ENCODE assay signal across 29 cellular contexts in the genomic region with DNA sequence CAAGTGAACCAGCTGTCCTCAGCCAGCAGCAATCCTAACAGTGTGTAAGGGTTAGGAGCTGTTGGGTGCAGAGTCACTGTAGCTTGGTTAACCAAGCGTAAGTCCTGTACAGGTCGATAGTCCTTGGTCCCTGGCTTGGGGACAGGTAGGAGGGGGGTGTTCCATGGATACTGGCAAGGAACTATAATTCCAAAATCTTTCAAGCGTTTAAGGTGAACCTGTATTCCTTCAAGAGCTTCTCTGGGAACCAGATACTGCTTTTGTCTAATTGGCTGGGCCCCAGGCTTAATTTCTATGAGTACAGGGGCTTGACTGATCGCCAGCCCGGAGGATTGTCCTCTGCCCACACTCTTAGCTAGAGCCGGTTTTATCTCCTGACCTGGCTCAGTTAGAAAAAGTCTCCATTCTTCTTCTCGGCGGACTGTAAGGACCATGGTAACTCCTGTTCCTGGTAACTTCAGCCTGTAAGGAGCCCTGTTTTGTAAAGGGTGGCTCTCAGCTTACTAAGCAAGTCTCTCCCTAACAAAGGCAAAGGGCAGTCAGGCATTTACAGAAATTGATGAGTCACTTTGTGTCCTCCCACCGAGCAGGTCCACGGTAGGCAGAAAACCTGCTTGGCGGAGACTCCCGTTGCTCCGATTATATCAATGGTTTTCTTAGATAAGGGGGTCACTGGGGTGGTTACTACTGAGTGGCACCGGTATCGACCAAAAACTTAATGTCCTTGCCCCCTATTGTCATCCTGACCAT. TPM values are rescaled to one million over a fixed set of nuclear protein-coding genes. Genes with fewer than 3 reads are reported as not detected.
"Had no signal": no experiment of that assay in that cellular context is flagged by ENCODE, and none has a peak within 500 bp of the region (broad histone marks: within the 10 kb centered on the region; RNA-seq: fewer than 3 reads in every experiment).

No MANE protein-coding gene starts in this region.

- H3K9me3 ChIP-seq: colonic mucosa, neutrophil, testis had no signal

- ATAC-seq: heart left ventricle; left colon; left ventricle myocardium superior; psoas muscle; sciatic nerve; stimulated activated naive B cell treated with anti-CD40 and anti-IgM and Interleukin-4, amounts not matched to agents 10 μg/mL and 1 μg/mL and 100 μg/mL, for 72 hours; stimulated activated naive CD8-positive, alpha-beta T cell treated with anti-CD3 and anti-CD28 coated beads, Interleukin-15, amount 100 ng/mL, for 72 hours had no signal

- H3K27ac ChIP-seq: colonic mucosa, heart left ventricle, neutrophil, psoas muscle, spleen, testis, transverse colon had no signal

- H3K4me3 Mint-ChIP-seq: naive B cell; nephron; stimulated activated naive B cell treated with anti-CD40 and anti-IgM and Interleukin-4, amounts not matched to agents 10 μg/mL and 1 μg/mL and 100 μg/mL, for 72 hours; stimulated activated naive CD8-positive, alpha-beta T cell treated with anti-CD3 and anti-CD28 coated beads, Interleukin-15, amount 100 ng/mL, for 72 hours had no signal

- H3K27ac Mint-ChIP-seq: naive B cell; nephron; stimulated activated naive B cell treated with anti-CD40 and anti-IgM and Interleukin-4, amounts not matched to agents 10 μg/mL and 1 μg/mL and 100 μg/mL, for 72 hours; stimulated activated naive CD8-positive, alpha-beta T cell treated with anti-CD3 and anti-CD28 coated beads, Interleukin-15, amount 100 ng/mL, for 72 hours had no signal

- H3K4me3 ChIP-seq: colonic mucosa, heart left ventricle, lung, psoas muscle, spleen, testis, transverse colon had no signal

- DNase-seq: colonic mucosa; dermis blood vessel endothelial cell; erythroblast; heart left ventricle; hippocampal formation; left colon; left ventricle myocardium superior; mesenchymal stem cell; midbrain; naive B cell; psoas muscle; retina; spleen; stimulated activated CD4-positive, alpha-beta T cell treated with anti-CD3 and anti-CD28 coated beads, Interleukin-15, amount 100 ng/mL, for 24 hours; stimulated activated CD4-positive, alpha-beta T cell treated with anti-CD3 and anti-CD28 coated beads, Interleukin-2, amount 100 ng/mL, for 24 hours; stimulated activated CD4-positive, alpha-beta T cell treated with anti-CD3 and anti-CD28 coated beads, Interleukin-4, amount 100 ng/mL, for 4 hours; stimulated activated naive B cell treated with anti-CD40 and anti-IgM and Interleukin-4, amounts not matched to agents 10 μg/mL and 1 μg/mL and 100 μg/mL, for 72 hours; stimulated activated naive CD8-positive, alpha-beta T cell treated with anti-CD3 and anti-CD28 coated beads, Interleukin-15, amount 100 ng/mL, for 72 hours; testis; transverse colon had no signal

- H3K27me3 ChIP-seq: colonic mucosa, heart left ventricle, neutrophil, spleen, testis, transverse colon had no signal

- H3K4me1 ChIP-seq: colonic mucosa, heart left ventricle, psoas muscle, spleen, testis, transverse colon had no signal

- H3K4me1 Mint-ChIP-seq: naive B cell; nephron; stimulated activated naive B cell treated with anti-CD40 and anti-IgM and Interleukin-4, amounts not matched to agents 10 μg/mL and 1 μg/mL and 100 μg/mL, for 72 hours; stimulated activated naive CD8-positive, alpha-beta T cell treated with anti-CD3 and anti-CD28 coated beads, Interleukin-15, amount 100 ng/mL, for 72 hours had no signal

- H3K36me3 ChIP-seq: colonic mucosa, heart left ventricle, neutrophil, spleen, transverse colon had no signal

- H3K27me3 Mint-ChIP-seq: stimulated activated naive CD8-positive, alpha-beta T cell treated with anti-CD3 and anti-CD28 coated beads, Interleukin-15, amount 100 ng/mL, for 72 hours had no signal

RNA-seq across cellular contexts. Expression of gene GRM6, which starts 59.1 kb away (rescaled TPM):
- total RNA-seq: colonic mucosa, dermis blood vessel endothelial cell, glomerular endothelial cell, heart left ventricle, kidney epithelial cell, left colon, left ventricle myocardium superior, lung, osteoblast, psoas muscle, sciatic nerve, skeletal muscle tissue, spleen, subcutaneous adipose tissue, transverse colon had no signal
